Comparison of ENCODE assay signal across 8 cellular contexts in the genomic region with DNA sequence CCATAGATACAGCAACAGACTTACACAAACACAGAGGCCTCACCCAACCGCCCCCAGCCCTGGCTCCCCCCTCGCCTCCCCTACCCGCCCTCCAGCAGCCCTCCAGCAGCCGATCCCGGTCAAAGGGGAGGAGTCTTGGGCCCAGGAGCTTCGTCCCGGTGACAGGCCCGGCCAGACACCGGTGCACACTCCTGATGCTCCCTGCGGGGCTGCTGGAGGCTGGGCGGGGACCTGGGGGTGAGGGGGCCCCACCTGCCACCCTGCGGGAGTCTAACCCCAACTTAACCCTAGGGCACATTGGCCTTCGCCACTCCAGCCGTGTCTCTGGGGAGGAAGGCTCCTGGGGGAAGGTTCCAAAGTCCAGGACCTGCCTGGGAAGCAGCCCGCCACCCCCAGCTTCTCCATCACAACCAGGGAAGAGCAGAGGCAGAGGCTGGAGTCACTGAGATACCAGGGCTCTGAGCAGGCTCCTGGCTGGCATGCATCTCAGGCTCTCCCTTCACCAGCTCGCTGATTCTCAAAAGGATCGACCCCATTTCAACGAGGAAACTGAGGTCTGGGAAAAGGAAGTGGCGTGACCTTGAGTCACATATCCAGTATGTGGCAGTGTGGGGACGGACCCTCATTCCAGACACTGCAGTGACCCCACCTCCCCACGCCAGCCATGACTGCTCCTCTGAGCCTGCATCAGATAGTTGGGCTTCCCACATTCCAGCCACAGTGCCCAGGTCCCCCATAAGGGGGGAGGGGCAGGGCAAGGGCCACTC. TPM values are rescaled to one million over a fixed set of nuclear protein-coding genes. Genes with fewer than 3 reads are reported as not detected.
DNase-seq lines count a peak whose midpoint lies in the region; ATAC-seq and TF ChIP-seq lines count a peak whose summit lies in the region.

No MANE protein-coding gene starts in this region.

- TF ChIP-seq POLR2A in uterus (IDR thresholded peaks at IDR 0.05), result no peak

- intact Hi-C loops in uterus (cut with DNase I; ENCODE audit: low total_unique reads), result no loop called here

- no peaks in the 10 kb centered on the region for H3K36me3 ChIP-seq in uterus

- H3K27me3 ChIP-seq in uterus, result no peaks in the 10 kb centered on the region

- DNase-seq in AG10803 (ENCODE audit: low read depth) (peak; percentile 50), M059J (ENCODE audit: low read depth) (peak; percentile 81), caudate nucleus (lab: John Stamatoyannopoulos, UW) (peak in 3 of 61 donors; percentile 30 to 64 (median 64)), mesothelial cell of epicardium (ENCODE audit: low spot score in 2 of 2, unreplicated experiment in 2 of 2) (no peak), uterus (peak; percentile 56 to 64), midbrain (lab: John Stamatoyannopoulos, UW) (no peak)

- ATAC-seq in GM18498 (IDR thresholded peaks at IDR 0.05; ENCODE audit: unreplicated experiment) (no peak), HG03135 (IDR thresholded peaks at IDR 0.05; ENCODE audit: unreplicated experiment) (no peak)

- no peaks in the 10 kb centered on the region for H3K27me3 Mint-ChIP-seq in mesothelial cell of epicardium (ENCODE audit: low read depth)

- H3K4me1 ChIP-seq in uterus, result peaks cover 24 to 61% of the 10 kb centered on the region in 2 donors

- H3K9me3 ChIP-seq in uterus, result no peaks in the 10 kb centered on the region

- H3K36me3 Mint-ChIP-seq in mesothelial cell of epicardium, result peaks cover 3% of the 10 kb centered on the region

- H3K9me3 Mint-ChIP-seq in mesothelial cell of epicardium, result no peaks in the 10 kb centered on the region

- H3K27ac Mint-ChIP-seq in mesothelial cell of epicardium, result peak overlapping the region; percentile 99

- TF ChIP-seq CTCF in AG10803 (conservative IDR thresholded peaks at IDR 0.05; ENCODE audit: low read length), result no peak
- TF ChIP-seq CTCF in mesothelial cell of epicardium (IDR thresholded peaks at IDR 0.05; ENCODE audit: unreplicated experiment), result no peak
- TF ChIP-seq CTCF in uterus (IDR thresholded peaks at IDR 0.05), result no peak

- H3K4me3 Mint-ChIP-seq in mesothelial cell of epicardium, result peak overlapping the region; percentile 72

- peaks cover 76% of the 10 kb centered on the region for H3K4me1 Mint-ChIP-seq in mesothelial cell of epicardium

- peak overlapping the region; percentile 74 for H3K27ac ChIP-seq in caudate nucleus (ENCODE audit: low read depth, low read length)
- H3K27ac ChIP-seq in uterus, result peak overlapping the region; percentile 99 to 100

- H3K4me3 ChIP-seq in AG10803 (ENCODE audit: low read length) (peak overlapping the region; percentile 51), uterus (peak overlapping the region; percentile 32 to 46)

RNA-seq across cellular contexts. Expression of a gene that starts 14.4 kb away (rescaled TPM):
- 15.9 and 27.4 TPM in 2 replicates for total RNA-seq in M059J (2014; rRNA removed; shearing (Covaris generic))
- 88.6 to 92.4 TPM (median 91.7 TPM) in 3 replicates for total RNA-seq in mesothelial cell of epicardium
- total RNA-seq in uterus, result 100 to 1,000 TPM in 1 of 4 donors, 10 to 100 TPM in 1, 1 to 10 TPM in 2; 2.9 to 157 (median 13.7) TPM

RNA-seq across cellular contexts. Expression of a gene that starts 27.6 kb away (rescaled TPM):
- total RNA-seq in M059J (2014; rRNA removed; shearing (Covaris generic)), result not detected in 2 replicates
- total RNA-seq in mesothelial cell of epicardium, result not detected in 3 replicates
- under 1 TPM in 1 of 4 donors, not detected in 3; 0.14 TPM for total RNA-seq in uterus

RNA-seq across cellular contexts. Expression of a gene that starts 44.8 kb away (rescaled TPM):
- total RNA-seq in M059J (2014; rRNA removed; shearing (Covaris generic)), result not detected in 2 replicates
- total RNA-seq in mesothelial cell of epicardium, result 2.2 to 3.0 TPM (median 2.7 TPM) in 3 replicates
- total RNA-seq in uterus, result not detected

Comparison
In these comparisons a context has a peak if more than half of its experiments do, and no peak if none do; other contexts are left out.
1. DNase-seq: peak in AG10803 (single experiment), M059J (single experiment) and uterus (2 of 2); none in mesothelial cell of epicardium (0 of 2) and midbrain (single experiment).